1 cellular context compared by ENCODE assay signal in the genomic region with DNA sequence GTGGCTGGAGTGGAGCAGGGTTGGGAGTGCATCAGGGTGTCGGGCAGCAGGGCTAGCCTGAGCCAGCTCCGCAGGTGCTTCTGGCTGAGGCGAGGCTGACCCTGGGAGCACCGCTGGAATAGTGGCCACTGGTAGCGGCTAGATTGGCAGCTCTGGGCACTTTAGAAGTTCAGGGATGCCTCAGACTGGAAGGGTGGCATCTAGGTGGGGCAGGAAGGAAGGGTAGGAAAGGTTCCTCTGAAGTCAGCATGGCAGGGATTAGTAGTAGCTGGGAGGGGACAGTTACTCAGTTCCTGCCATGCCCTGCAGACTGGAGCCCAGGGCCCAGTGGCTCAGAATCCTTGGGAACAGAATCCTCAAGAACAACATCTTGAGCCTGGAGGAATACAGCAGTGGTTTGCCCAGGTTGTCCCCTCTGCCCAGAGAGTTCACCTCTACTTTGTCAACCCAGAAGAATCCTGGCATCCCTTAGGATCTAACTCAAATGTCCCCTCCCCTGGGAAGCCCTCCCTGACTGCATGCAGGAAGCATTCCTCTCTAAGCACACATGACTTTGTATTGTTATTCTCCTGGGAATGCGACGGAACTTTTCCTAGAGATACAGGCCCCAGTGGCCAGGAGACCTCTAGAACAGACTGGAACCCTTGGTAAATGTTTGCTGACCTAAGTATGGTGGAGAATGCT.
TF ChIP-seq lines count a peak whose summit lies in the region.

No MANE protein-coding gene starts in this region.

TF ChIP-seq in H1, 55 proteins besides CTCF, POLR2A, EP300 and RAD21:
- TF ChIP-seq SRF (IDR thresholded peaks at IDR 0.05; ENCODE audit: low read depth, low read length) (no peak), CTBP2 (IDR thresholded peaks at IDR 0.05; ENCODE audit: borderline replicate concordance, insufficient read depth, insufficient read length, low read length) (no peak), CBX8 (IDR thresholded peaks at IDR 0.05; ENCODE audit: borderline replicate concordance, low read depth, low read length) (no peak)
